Comparison of ENCODE assay signal across 18 cellular contexts in genomic region chr1:217614319-217614718, GRCh38.
"Had no signal": no experiment of that assay in that cellular context is flagged by ENCODE, and none has a peak within 500 bp of the region (broad histone marks: within the 10 kb centered on the region; RNA-seq: fewer than 3 reads in every experiment).

No MANE protein-coding gene starts in this region.

- H3K27ac Mint-ChIP-seq: activated naive CD4-positive, alpha-beta T cell treated with anti-CD3 and anti-CD28 coated beads, Interleukin-2, amount 50 U/mL, for 24 hours; naive thymus-derived CD4-positive, alpha-beta T cell had no signal

- ATAC-seq: body of pancreas; left lobe of liver; lower lobe of right lung; naive thymus-derived CD4-positive, alpha-beta T cell; sciatic nerve had no signal

- DNase-seq: activated gamma-delta T cell treated with Interleukin-2 at 50 U/mL for 16 hours; activated T-cell treated with anti-CD3 and anti-CD28 coated beads, Interleukin-2, amount 50 U/mL, for 1 hour; anterior cingulate cortex; body of pancreas; colonic mucosa; foreskin fibroblast; lower lobe of right lung; mesendoderm; naive thymus-derived CD4-positive, alpha-beta T cell; stimulated activated CD4-positive, alpha-beta T cell treated with anti-CD3 and anti-CD28 coated beads, Interleukin-2, amount 100 ng/mL, for 48 hours; stimulated activated naive CD4-positive, alpha-beta T cell; T-helper 9 cell; testis; trophoblast cell had no signal

- H3K4me3 ChIP-seq: body of pancreas, colonic mucosa, lower lobe of right lung, testis, vagina had no signal

- H3K27me3 Mint-ChIP-seq: activated naive CD4-positive, alpha-beta T cell treated with anti-CD3 and anti-CD28 coated beads, Interleukin-2, amount 50 U/mL, for 24 hours; naive thymus-derived CD4-positive, alpha-beta T cell had no signal

- H3K4me3 Mint-ChIP-seq: activated naive CD4-positive, alpha-beta T cell treated with anti-CD3 and anti-CD28 coated beads, Interleukin-2, amount 50 U/mL, for 24 hours; naive thymus-derived CD4-positive, alpha-beta T cell had no signal

- H3K9me3 Mint-ChIP-seq: activated naive CD4-positive, alpha-beta T cell treated with anti-CD3 and anti-CD28 coated beads, Interleukin-2, amount 50 U/mL, for 24 hours; naive thymus-derived CD4-positive, alpha-beta T cell had no signal
